ENCODE assay signal across 28 cellular contexts in the genomic region with DNA sequence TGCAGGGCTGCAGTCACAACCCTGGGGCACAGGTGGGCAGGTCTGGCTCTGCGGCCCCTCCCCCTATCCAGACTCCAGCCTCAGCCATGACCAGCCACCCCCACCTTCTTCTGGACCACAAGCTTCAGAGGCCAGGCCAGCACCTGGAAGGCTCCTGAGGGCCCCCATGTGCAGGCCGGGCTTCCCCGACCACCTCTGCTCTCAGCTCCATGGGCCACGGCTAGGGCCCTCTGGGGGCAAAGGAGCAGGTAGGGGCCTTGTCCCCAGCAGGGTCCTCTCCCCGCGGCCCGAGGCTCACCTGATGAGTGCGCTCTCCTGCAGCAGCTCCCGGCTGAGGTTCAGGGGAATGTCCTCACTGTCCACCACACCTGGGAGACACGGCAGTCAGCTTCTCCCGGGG. TPM values are rescaled to one million over a fixed set of nuclear protein-coding genes. Genes with fewer than 3 reads are reported as not detected.
DNase-seq lines count a peak whose midpoint lies in the region; ATAC-seq, FAIRE-seq and TF ChIP-seq lines count a peak whose summit lies in the region.
"Had no signal": no experiment of that assay in that cellular context is flagged by ENCODE, and none has a peak within 500 bp of the region (broad histone marks: within the 10 kb centered on the region; RNA-seq: fewer than 3 reads in every experiment).

No MANE protein-coding gene starts in this region.

- no peaks in the 10 kb centered on the region for H3K9me1 ChIP-seq in K562 (ENCODE audit: control insufficient read depth, insufficient read depth, low read length)

- H3K27ac ChIP-seq in left ventricle myocardium inferior (replicated peaks) (no peak overlapping the region), K562 (ENCODE audit: extremely low read depth, low read depth, low read length) (no peak overlapping the region), neuronal stem cell (replicated peaks; ENCODE audit: low read length) (no peak overlapping the region)
- H3K27ac ChIP-seq: BLaER1 treated with 17β-estradiol and CSF1 and Interleukin-3, amounts not matched to agents 10 nM and 100 nM had no signal

- no TSS peak for BruUV-seq in K562 (replicated peaks; lab: Mats Ljungman, UMichigan)

- peaks cover 3% of the 10 kb centered on the region for H3K79me1 ChIP-seq in neuronal stem cell (ENCODE audit: low read depth, low read length)

- H2AK5ac ChIP-seq in neuronal stem cell (ENCODE audit: low read depth, low read length): no peak overlapping the region

- H3K9me3 ChIP-seq in left ventricle myocardium inferior (replicated peaks) (no peaks in the 10 kb centered on the region), K562 (replicated peaks; ENCODE audit: control insufficient read depth, insufficient read depth, low read depth, low read length) (no peaks in the 10 kb centered on the region), neuronal stem cell (replicated peaks in 1 of 2; ENCODE audit: control insufficient read depth in 2 of 2, insufficient read depth in 1 of 2, low read depth in 1 of 2, low read length in 2 of 2) (peaks cover 4 to 11% of the 10 kb centered on the region in 2 donors)
- H3K9me3 ChIP-seq: BLaER1 treated with 17β-estradiol and CSF1 and Interleukin-3, amounts not matched to agents 10 nM and 100 nM; Caco-2; SK-N-SH had no signal

- H2BK15ac ChIP-seq in neuronal stem cell (ENCODE audit: low read length): no peak overlapping the region

- TF ChIP-seq POLR2A in K562 (conservative IDR thresholded peaks at IDR 0.05): no peak

- peak overlapping the region; percentile 53 for H2BK5ac ChIP-seq in neuronal stem cell (ENCODE audit: low read length)

- DNase-seq in Right ventricle myocardium inferior (ENCODE audit: missing footprints) (peak; percentile 47), left ventricle myocardium inferior (no peak), H7 (peak; percentile 58), K562 (ENCODE audit: extremely low read depth in 1 of 4, low spot score in 3 of 4) (no peak), neuronal stem cell (ENCODE audit: low spot score) (no peak), cerebellum (ENCODE audit: low spot score) (no peak), ACHN (no peak), epidermal melanocyte (ENCODE audit: insufficient read length, low spot score) (no peak)
- DNase-seq: AML-193; Caco-2; CD4-positive, alpha-beta memory T cell; DMS 273 treated with DMSO at 0.1 percent for 48 hours; DMS79; EL; GDM1; GOT3; HCEC 1CT; KBM-7; MM.1S; NCI-H2029 treated with DMSO at 0.1 percent for 48 hours; NCI-H2227 treated with DMSO at 0.1 percent for 48 hours; NCI-H526 treated with DMSO at 0.1 percent for 48 hours; SK-N-SH; SW 1271 had no signal

- no peak overlapping the region for H4K8ac ChIP-seq in neuronal stem cell (ENCODE audit: low read depth, low read length)

- no peak for TF ChIP-seq CTCF in left ventricle myocardium inferior (IDR thresholded peaks at IDR 0.05; ENCODE audit: borderline replicate concordance)
- TF ChIP-seq CTCF in K562 (IDR thresholded peaks at IDR 0.05 in 2 of 3, conservative IDR thresholded peaks at IDR 0.05 in 1 of 3; ENCODE audit: insufficient read depth in 2 of 3, low read depth in 1 of 3, low read length in 3 of 3): no peak

- no peak overlapping the region for H2BK12ac ChIP-seq in neuronal stem cell (ENCODE audit: low read length)

- no peak overlapping the region for H3K4ac ChIP-seq in neuronal stem cell (ENCODE audit: low read length)

- H4K91ac ChIP-seq in neuronal stem cell (ENCODE audit: low read depth, low read length, poor library complexity): no peak overlapping the region

- H3K18ac ChIP-seq in neuronal stem cell (ENCODE audit: low read length): no peak overlapping the region

- H3K23ac ChIP-seq in neuronal stem cell (ENCODE audit: low read depth, low read length, poor library complexity): peak overlapping the region; percentile 31

- ATAC-seq in Right ventricle myocardium inferior (no peak), K562 (no peak)
- ATAC-seq: GM12878, Panc1 had no signal

- H3K4me2 ChIP-seq in K562 (ENCODE audit: insufficient read depth, low read length) (no peak overlapping the region), neuronal stem cell (ENCODE audit: insufficient read depth, low read length, poor library complexity, severe bottlenecking) (no peak overlapping the region)
- H3K4me2 ChIP-seq: BLaER1 treated with 17β-estradiol and CSF1 and Interleukin-3, amounts not matched to agents 10 nM and 100 nM; SK-N-SH had no signal

- POLR2A ChIA-PET in K562 (lab: Yijun Ruan, JAX): interaction anchor here (0.6 to 1.2 kb wide), 4 partner anchors 10 to 193 kb away, joined by 3 to 4 read pairs (median 4); no protein-coding TSS in a partner anchor

- TF ChIP-seq EP300 in K562 (IDR thresholded peaks at IDR 0.05; ENCODE audit: low read length): no peak

- H3K4me1 ChIP-seq in left ventricle myocardium inferior: peaks cover 20% of the 10 kb centered on the region
- peaks cover 0 to 6% of the 10 kb centered on the region in 2 experiments; a peak in 1 of 5 replicates for H3K4me1 ChIP-seq in K562 (replicated peaks in 1 of 2; ENCODE audit: control insufficient read depth in 2 of 2, insufficient read depth in 2 of 2, low read length in 2 of 2)
- H3K4me1 ChIP-seq in neuronal stem cell (ENCODE audit: control insufficient read depth in 2 of 2, insufficient read depth in 1 of 2, low read depth in 1 of 2, low read length in 2 of 2): peaks cover 3 to 6% of the 10 kb centered on the region in 2 donors
- H3K4me1 ChIP-seq: Caco-2 had no signal

- no peak overlapping the region; a peak in 1 of 4 replicates for H3K9ac ChIP-seq in K562 (ENCODE audit: insufficient read depth in 1 of 2, low read depth in 2 of 2, low read length in 2 of 2)
- H3K9ac ChIP-seq in neuronal stem cell (ENCODE audit: low read depth, low read length, poor library complexity): no peak overlapping the region
- H3K9ac ChIP-seq: BLaER1 treated with 17β-estradiol and CSF1 and Interleukin-3, amounts not matched to agents 10 nM and 100 nM; SK-N-SH had no signal

- intact Hi-C loops in Right ventricle myocardium inferior (cut with DNase I) (no loop called here), left ventricle myocardium inferior (cut with micrococcal nuclease) (no loop called here), K562 (cut with micrococcal nuclease) (no loop called here)

- CTCF ChIA-PET in K562 (lab: Yijun Ruan, JAX; ENCODE audit: low intra/inter-chr PET ratio): no interaction called here

- no peak for FAIRE-seq in K562 (lab: Jason Lieb, UNC)
- FAIRE-seq: A204.1, GM12878 had no signal

- no peak overlapping the region for H3K4me3 ChIP-seq in left ventricle myocardium inferior
- no peak overlapping the region for H3K4me3 ChIP-seq in H7 (ENCODE audit: insufficient read depth, low read depth, low read length)
- no peak overlapping the region for H3K4me3 ChIP-seq in K562
- H3K4me3 ChIP-seq in neuronal stem cell (ENCODE audit: low read length in 2 of 2): no peak overlapping the region
- H3K4me3 ChIP-seq: BLaER1 treated with 17β-estradiol and CSF1 and Interleukin-3, amounts not matched to agents 10 nM and 100 nM; GM12878 had no signal

- peaks cover 2% of the 10 kb centered on the region; the same call in 1 of the 2 replicates for H4K20me1 ChIP-seq in K562 (replicated peaks; ENCODE audit: control insufficient read depth, insufficient read depth, low read length)

- 97% methylated on average over 7 of the region's 11 CpGs for WGBS in K562 (ENCODE audit: insufficient coverage, low coverage, missing lambda C conversion rate)
- WGBS in neuronal stem cell (ENCODE audit: extremely low coverage in 2 of 2, insufficient read length in 2 of 2, insufficient replicate concordance in 1 of 2), 2 donors: no CpG with 5 or more reads among the region's 11 CpGs

- peaks cover 68% of the 10 kb centered on the region for H3K36me3 ChIP-seq in left ventricle myocardium inferior
- H3K36me3 ChIP-seq in H7 (replicated peaks; ENCODE audit: control insufficient read depth, insufficient read depth, low read length): peaks cover 39% of the 10 kb centered on the region
- H3K36me3 ChIP-seq in K562 (ENCODE audit: control insufficient read depth, insufficient read depth, low read length): peaks cover 86% of the 10 kb centered on the region; the same call in 2 of the 3 replicates
- H3K36me3 ChIP-seq in neuronal stem cell (replicated peaks in 1 of 2; ENCODE audit: control insufficient read depth in 2 of 2, insufficient read depth in 2 of 2, low read length in 2 of 2): peaks cover 46 to 86% of the 10 kb centered on the region in 2 donors

- H3K27me3 ChIP-seq in left ventricle myocardium inferior (ENCODE audit: low read depth) (no peaks in the 10 kb centered on the region), H7 (ENCODE audit: control insufficient read depth, insufficient read depth, low read length) (no peaks in the 10 kb centered on the region), K562 (ENCODE audit: control insufficient read depth in 2 of 2, insufficient read depth in 2 of 2, low read length in 2 of 2) (no peaks in the 10 kb centered on the region), neuronal stem cell (ENCODE audit: control insufficient read depth in 3 of 3, insufficient read depth in 3 of 3, low read depth in 1 of 3, low read length in 3 of 3) (no peaks in the 10 kb centered on the region)
- H3K27me3 ChIP-seq: BLaER1 treated with 17β-estradiol and CSF1 and Interleukin-3, amounts not matched to agents 10 nM and 100 nM had no signal

- no peak overlapping the region for H3K14ac ChIP-seq in neuronal stem cell (ENCODE audit: low read length)

- in situ Hi-C loops in K562 (cut with MboI): no loop called here
- in situ Hi-C loops in ACHN (cut with HindIII; ENCODE audit: low pct_ligation_motif_present, low pct_unique_long_range_greater_than_20kb, low sequenced_read_pairs): no loop called here

- no peak overlapping the region for H2BK120ac ChIP-seq in neuronal stem cell (ENCODE audit: low read depth, low read length)

- H3K79me2 ChIP-seq in K562 (ENCODE audit: control insufficient read depth, insufficient read depth, low read length): no peaks in the 10 kb centered on the region

- TF ChIP-seq RAD21 in K562 (CRISPR knock-in tag; conservative IDR thresholded peaks at IDR 0.05 in 1 of 2, IDR thresholded peaks at IDR 0.05 in 1 of 2): no peak

- H2AFZ ChIP-seq in K562 (ENCODE audit: low read depth, low read length) (no peak overlapping the region), neuronal stem cell (ENCODE audit: low read length) (no peak overlapping the region)

RNA-seq across cellular contexts. Expression of gene DNASE1, which starts 16.9 kb away (rescaled TPM):
- total RNA-seq in Right ventricle myocardium inferior (7.5 TPM), left ventricle myocardium inferior (7.7 TPM), K562 (2014; rRNA removed) (5.9 and 7.2 TPM in 2 replicates), K562 (2014; rRNA removed; fragmentation: Illumina TruSeq; extraction: Trizol) (3.3 and 3.8 TPM in 2 replicates), K562 (2015; rRNA removed; fragmentation: Illumina TruSeq; extraction: Trizol) (5.6 and 5.9 TPM in 2 replicates), K562 (2021) (5.5 and 7.0 TPM in 2 replicates), cerebellum (60.1 TPM)
- 13.8 and 23.7 TPM in 2 replicates for total RNA-seq in H7 (2014; rRNA removed; shearing (Covaris generic))
- total RNA-seq in K562 (2011; cell fraction: chromatin; rRNA removed; ENCODE audit: low replicate concordance): 38.8 and 64.6 TPM in 2 replicates
- 36.6 and 45.7 TPM in 2 replicates for total RNA-seq in K562 (2011; cell fraction: nucleolus; rRNA removed)
- 34.1 and 38.1 TPM in 2 replicates for total RNA-seq in K562 (2011; cell fraction: nucleoplasm; rRNA removed)
- polyA plus RNA-seq in K562 (2011; rRNA removed) (10.1 and 10.3 TPM in 2 replicates), K562 (2014; fragmentation: Illumina TruSeq; extraction: Trizol) (6.8 and 7.6 TPM in 2 replicates), K562 (2014; fragmentation: Nextera tagmentation; extraction: Ambion mirVana) (under 1 TPM; 0.53 to 0.84 TPM), K562 (2014; rRNA removed) (7.2 and 9.4 TPM in 2 replicates)
- polyA plus RNA-seq in K562 (2011; cell fraction: cytosol; rRNA removed): 12.0 and 18.4 TPM in 2 replicates
- polyA plus RNA-seq in K562 (2011; cell fraction: nucleus; rRNA removed): 18.7 and 38.3 TPM in 2 replicates
- 11.9 and 26.5 TPM in 2 replicates for polyA plus RNA-seq in K562 (2012)
- polyA minus RNA-seq in K562 (2011; rRNA and poly(A)+ RNA removed): 13.1 and 18.6 TPM in 2 replicates
- polyA minus RNA-seq in K562 (2011; cell fraction: cytosol; rRNA and poly(A)+ RNA removed): 7.3 and 9.2 TPM in 2 replicates
- polyA minus RNA-seq in K562 (2011; cell fraction: nucleus; rRNA and poly(A)+ RNA removed): 12.4 and 12.6 TPM in 2 replicates
- 13.3 TPM for polyA plus RNA-seq in neuronal stem cell (2013, experiment 1 of 2)
- polyA plus RNA-seq in neuronal stem cell (2013, experiment 2 of 2): 13.3 TPM

RNA-seq across cellular contexts. Expression of gene TRAP1, which starts 45.9 kb away (rescaled TPM):
- 134 TPM for total RNA-seq in Right ventricle myocardium inferior
- 128 TPM for total RNA-seq in left ventricle myocardium inferior
- total RNA-seq in H7 (2014; rRNA removed; shearing (Covaris generic)): 219 and 221 TPM in 2 replicates
- 286 and 689 TPM in 2 replicates for total RNA-seq in K562 (2011; cell fraction: chromatin; rRNA removed; ENCODE audit: low replicate concordance)
- 343 and 356 TPM in 2 replicates for total RNA-seq in K562 (2011; cell fraction: nucleolus; rRNA removed)
- total RNA-seq in K562 (2011; cell fraction: nucleoplasm; rRNA removed): 330 and 334 TPM in 2 replicates
- total RNA-seq in K562 (2014; rRNA removed): 436 and 520 TPM in 2 replicates
- 124 and 126 TPM in 2 replicates for total RNA-seq in K562 (2014; rRNA removed; fragmentation: Illumina TruSeq; extraction: Trizol)
- total RNA-seq in K562 (2015; rRNA removed; fragmentation: Illumina TruSeq; extraction: Trizol): 174 and 185 TPM in 2 replicates
- total RNA-seq in K562 (2021): 405 and 408 TPM in 2 replicates
- 317 and 437 TPM in 2 replicates for polyA plus RNA-seq in K562 (2011; rRNA removed)
- 306 and 538 TPM in 2 replicates for polyA plus RNA-seq in K562 (2011; cell fraction: cytosol; rRNA removed)
- polyA plus RNA-seq in K562 (2011; cell fraction: nucleus; rRNA removed): 577 and 840 TPM in 2 replicates
- 242 and 372 TPM in 2 replicates for polyA plus RNA-seq in K562 (2012)
- 352 and 398 TPM in 2 replicates for polyA plus RNA-seq in K562 (2014; fragmentation: Illumina TruSeq; extraction: Trizol)
- polyA plus RNA-seq in K562 (2014; fragmentation: Nextera tagmentation; extraction: Ambion mirVana): 10 to 100 TPM; 19.1 to 50.8 TPM
- polyA plus RNA-seq in K562 (2014; rRNA removed): 292 and 301 TPM in 2 replicates
- 328 and 373 TPM in 2 replicates for polyA minus RNA-seq in K562 (2011; rRNA and poly(A)+ RNA removed)
- 209 and 257 TPM in 2 replicates for polyA minus RNA-seq in K562 (2011; cell fraction: cytosol; rRNA and poly(A)+ RNA removed)
- 127 and 130 TPM in 2 replicates for polyA minus RNA-seq in K562 (2011; cell fraction: nucleus; rRNA and poly(A)+ RNA removed)
- polyA plus RNA-seq in neuronal stem cell (2013, experiment 1 of 2): 156 TPM
- 144 TPM for polyA plus RNA-seq in neuronal stem cell (2013, experiment 2 of 2)
- 57.7 TPM for total RNA-seq in cerebellum

Comparison
In these comparisons a context has a peak if more than half of its experiments do, and no peak if none do; other contexts are left out.
1. DNase-seq: peak in Right ventricle myocardium inferior (single experiment) and H7 (single experiment); none in left ventricle myocardium inferior (single experiment), K562 (0 of 4), neuronal stem cell (single experiment), cerebellum (single experiment), ACHN (single experiment) and epidermal melanocyte (single experiment).